11 cellular contexts compared by ENCODE assay signal in the genomic region with DNA sequence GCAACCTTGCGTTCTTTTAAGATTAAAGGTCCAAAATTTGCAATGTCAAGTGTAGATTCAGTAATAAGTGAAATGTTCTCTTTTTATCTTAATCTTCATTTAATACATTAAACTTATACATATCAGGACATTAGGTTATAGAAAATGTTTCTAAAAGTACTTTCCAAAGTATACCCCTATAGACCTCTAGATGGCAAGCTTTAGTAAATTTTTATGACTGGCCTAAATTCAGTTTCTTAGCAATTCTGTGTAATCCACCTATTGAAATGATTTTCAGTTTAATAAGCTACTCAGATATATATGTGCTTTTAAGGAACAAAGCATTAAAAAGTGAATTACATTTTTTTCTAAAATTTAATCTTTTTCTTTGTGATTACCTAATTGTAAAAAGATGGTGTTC.
A peak's percentile ranks its signal among the peaks of the same experiment; 100 is the strongest.
DNase-seq lines count a peak whose midpoint lies in the region; ATAC-seq, FAIRE-seq and TF ChIP-seq lines count a peak whose summit lies in the region.
"Had no signal": no experiment of that assay in that cellular context is flagged by ENCODE, and none has a peak within 500 bp of the region (broad histone marks: within the 10 kb centered on the region; RNA-seq: fewer than 3 reads in every experiment).

No MANE protein-coding gene starts in this region.

- H3K4me3 ChIP-seq in A549: no peak overlapping the region
- no peak overlapping the region for H3K4me3 ChIP-seq in OCI-LY3 (ENCODE audit: low read length)
- no peak overlapping the region for H3K4me3 ChIP-seq in fibroblast of the aortic adventitia (ENCODE audit: low read depth, low read length)
- H3K4me3 ChIP-seq: SK-N-MC had no signal

- CTCF ChIA-PET in A549 (lab: Yijun Ruan, JAX): interaction anchor here (0.7 to 2.8 kb wide), 11 partner anchors 10 to 714 kb away, joined by 3 to 10 read pairs (median 4); no protein-coding TSS in a partner anchor

- TF ChIP-seq CTCF in A549 (IDR thresholded peaks at IDR 0.05): peak; percentile 59; the same call in 2 of the 3 replicates
- TF ChIP-seq CTCF in OCI-LY3 (IDR thresholded peaks at IDR 0.05; ENCODE audit: low read depth, low read length): peak; percentile 85
- peak; percentile 59 for TF ChIP-seq CTCF in fibroblast of the aortic adventitia (IDR thresholded peaks at IDR 0.05; ENCODE audit: insufficient read depth, low read length)

- no peaks in the 10 kb centered on the region for H3K79me2 ChIP-seq in OCI-LY3 (ENCODE audit: low read length)

- H3K4me1 ChIP-seq in A549 (no peaks in the 10 kb centered on the region), OCI-LY3 (ENCODE audit: low read length) (no peaks in the 10 kb centered on the region)

- H3K36me3 ChIP-seq in OCI-LY3 (replicated peaks; ENCODE audit: low read depth, low read length): no peaks in the 10 kb centered on the region

- peak; percentile 63 to 77 for TF ChIP-seq RAD21 in A549 (conservative IDR thresholded peaks at IDR 0.05 in 1 of 2, IDR thresholded peaks at IDR 0.05 in 1 of 2)

- DNase-seq in A549 (ENCODE audit: low read depth in 1 of 2, low spot score in 1 of 2): peak; percentile 3 to 6
- peak; percentile 66 for DNase-seq in fibroblast of the aortic adventitia (ENCODE audit: low read depth)

- H3K4me2 ChIP-seq in A549 (no peak overlapping the region), OCI-LY3 (ENCODE audit: low read length) (no peak overlapping the region)

- ATAC-seq in A549: peak in 1 of 2 experiments; percentile 66; a peak in 2 of 6 replicates
- ATAC-seq in GM18505 (IDR thresholded peaks at IDR 0.05; ENCODE audit: unreplicated experiment): peak; percentile 73
- no peak for ATAC-seq in GM21423 (IDR thresholded peaks at IDR 0.05; ENCODE audit: unreplicated experiment)
- no peak for ATAC-seq in GM18870 (IDR thresholded peaks at IDR 0.05; ENCODE audit: unreplicated experiment)
- ATAC-seq in HG03457 (IDR thresholded peaks at IDR 0.05; ENCODE audit: unreplicated experiment): no peak
- no peak for ATAC-seq in GM21526 (IDR thresholded peaks at IDR 0.05; ENCODE audit: low FRiP score, unreplicated experiment)

- H3K9me3 ChIP-seq in A549 (no peaks in the 10 kb centered on the region), OCI-LY3 (ENCODE audit: insufficient read depth, low read length) (no peaks in the 10 kb centered on the region)

- no peak for TF ChIP-seq EP300 in A549 (IDR thresholded peaks at IDR 0.05)

- no peaks in the 10 kb centered on the region for H3K27me3 ChIP-seq in OCI-LY3 (ENCODE audit: low read depth, low read length)

- TF ChIP-seq POLR2A in A549 (IDR thresholded peaks at IDR 0.05; ENCODE audit: low read length) (no peak), GM18505 (IDR thresholded peaks at IDR 0.05; ENCODE audit: borderline replicate concordance, extremely low read depth, insufficient read depth, insufficient read length) (no peak)

- no peak overlapping the region for H3K27ac ChIP-seq in A549
- no peak overlapping the region for H3K27ac ChIP-seq in OCI-LY3 (ENCODE audit: low read length)
- H3K27ac ChIP-seq: epithelial cell of prostate, SK-N-MC had no signal

- no peak for FAIRE-seq in A549 (lab: Jason Lieb, UNC)
- FAIRE-seq: GM18507 had no signal

- WGBS in A549 (ENCODE audit: missing lambda C conversion rate): 4% methylated on average over 1 of the region's 1 CpG

- H2AFZ ChIP-seq in OCI-LY3 (ENCODE audit: low read depth, low read length): no peak overlapping the region

- H3K9ac ChIP-seq in OCI-LY3 (ENCODE audit: low read length): no peak overlapping the region

- POLR2A ChIA-PET in A549 (lab: Yijun Ruan, JAX): no interaction called here

- H4K20me1 ChIP-seq in OCI-LY3 (ENCODE audit: insufficient read depth, low read length): no peaks in the 10 kb centered on the region

TF ChIP-seq in A549, 52 proteins besides CTCF, POLR2A, EP300 and RAD21:
- no peak for TF ChIP-seq CBX2 (IDR thresholded peaks at IDR 0.05; ENCODE audit: borderline replicate concordance, low read depth)
- peak; percentile 63 for TF ChIP-seq SMC3 (IDR thresholded peaks at IDR 0.05)
- no peak for TF ChIP-seq HOXB5 (CRISPR knock-in tag; IDR thresholded peaks at IDR 0.05)
- no peak for TF ChIP-seq MAFK (IDR thresholded peaks at IDR 0.05; ENCODE audit: partially characterized antibody)
